15 cellular contexts compared by ENCODE assay signal in the genomic region with DNA sequence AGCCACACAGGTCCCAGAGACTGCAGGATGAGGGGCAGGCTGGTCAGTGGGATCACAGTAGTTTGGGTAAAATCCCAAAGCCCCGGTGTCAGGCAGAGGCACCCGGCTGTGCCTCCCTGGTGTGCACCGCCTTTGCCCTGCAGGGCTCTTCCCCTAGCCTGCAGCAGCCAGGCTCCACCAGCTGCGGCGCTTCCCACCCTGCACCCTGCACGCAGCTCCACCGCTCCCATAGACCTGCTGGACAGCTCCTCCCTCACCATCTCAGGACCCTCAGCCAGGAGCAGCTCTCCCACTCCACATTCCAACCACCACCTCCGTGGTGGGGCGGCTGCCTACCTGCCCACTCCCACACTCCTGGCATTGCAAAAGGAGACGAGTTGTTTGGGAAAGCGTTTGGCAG.
DNase-seq lines count a peak whose midpoint lies in the region; ATAC-seq and TF ChIP-seq lines count a peak whose summit lies in the region.
"Had no signal": no experiment of that assay in that cellular context is flagged by ENCODE, and none has a peak within 500 bp of the region (broad histone marks: within the 10 kb centered on the region; RNA-seq: fewer than 3 reads in every experiment).

No MANE protein-coding gene starts in this region.

- intact Hi-C loops in Right ventricle myocardium inferior (cut with DNase I), result no loop called here
- intact Hi-C loops in left cardiac atrium (cut with DNase I), result no loop called here
- intact Hi-C loops in upper lobe of right lung (cut with DNase I), result no loop called here
- intact Hi-C loops in Calu3 (cut with micrococcal nuclease; ENCODE audit: unreplicated experiment), result no loop called here

- H3K4me1 Mint-ChIP-seq in HFFc6 (ENCODE audit: low read depth) (no peaks in the 10 kb centered on the region), Calu3 (ENCODE audit: low read depth, unreplicated experiment) (no peaks in the 10 kb centered on the region)
- H3K4me1 Mint-ChIP-seq: activated naive CD8-positive, alpha-beta T cell treated with anti-CD3 and anti-CD28 coated beads, Interleukin-2, amount 10 ng/mL, durations not matched to agents 7 days and 5 days; T-cell had no signal

- no peak overlapping the region for H3K4me3 Mint-ChIP-seq in HFFc6
- H3K4me3 Mint-ChIP-seq in Calu3 (ENCODE audit: low read depth, unreplicated experiment), result no peak overlapping the region
- H3K4me3 Mint-ChIP-seq: activated naive CD8-positive, alpha-beta T cell treated with anti-CD3 and anti-CD28 coated beads, Interleukin-2, amount 10 ng/mL, durations not matched to agents 7 days and 5 days; naive thymus-derived CD8-positive, alpha-beta T cell; T-cell had no signal

- DNase-seq in Right ventricle myocardium inferior (ENCODE audit: missing footprints) (peak; percentile 49), left cardiac atrium (no peak), left lobe of liver (ENCODE audit: low spot score) (peak; percentile 16), upper lobe of right lung (peak; percentile 63), HFFc6 (no peak), Calu3 (no peak)
- DNase-seq: activated CD4-positive, alpha-beta T cell treated with anti-CD3 and anti-CD28 coated beads, Interleukin-2, amount 50 U/mL, for 4 hours; activated naive CD8-positive, alpha-beta T cell treated with anti-CD3 and anti-CD28 coated beads, Interleukin-2, amount 10 ng/mL, durations not matched to agents 7 days and 5 days; cortex of kidney; foreskin fibroblast; naive thymus-derived CD8-positive, alpha-beta T cell; NCI-H187 treated with DMSO at 0.1 percent for 48 hours had no signal

- peaks cover 5% of the 10 kb centered on the region for H3K4me1 ChIP-seq in upper lobe of right lung

- CTCF ChIA-PET in Calu3 (lab: Charles Lee), result no interaction called here

- peak; percentile 4; the same call in 1 of the 2 replicates for TF ChIP-seq CTCF in VCaP (conservative IDR thresholded peaks at IDR 0.05)
- TF ChIP-seq CTCF in upper lobe of right lung (IDR thresholded peaks at IDR 0.05), result no peak
- no peak for TF ChIP-seq CTCF in HFFc6 (IDR thresholded peaks at IDR 0.05)
- no peak for TF ChIP-seq CTCF in Calu3 (IDR thresholded peaks at IDR 0.05; ENCODE audit: unreplicated experiment)

- H3K36me3 Mint-ChIP-seq in HFFc6 (ENCODE audit: low read depth) (no peaks in the 10 kb centered on the region), Calu3 (ENCODE audit: insufficient read depth, unreplicated experiment) (no peaks in the 10 kb centered on the region)
- H3K36me3 Mint-ChIP-seq: activated naive CD8-positive, alpha-beta T cell treated with anti-CD3 and anti-CD28 coated beads, Interleukin-2, amount 10 ng/mL, durations not matched to agents 7 days and 5 days; T-cell had no signal

- BruUV-seq in Calu3 (replicated peaks; lab: Mats Ljungman, UMichigan), result no TSS peak

- H3K27me3 ChIP-seq in upper lobe of right lung, result peaks cover 12% of the 10 kb centered on the region

- ATAC-seq in Right ventricle myocardium inferior (no peak), left cardiac atrium (no peak), left lobe of liver (no peak), upper lobe of right lung (peak; percentile 58), GM18519 (IDR thresholded peaks at IDR 0.05; ENCODE audit: low FRiP score, unreplicated experiment) (no peak)
- ATAC-seq: naive thymus-derived CD8-positive, alpha-beta T cell; T-cell had no signal

- H3K9me3 Mint-ChIP-seq in HFFc6 (peaks cover 29% of the 10 kb centered on the region), Calu3 (ENCODE audit: low read depth, unreplicated experiment) (no peaks in the 10 kb centered on the region)
- H3K9me3 Mint-ChIP-seq: activated naive CD8-positive, alpha-beta T cell treated with anti-CD3 and anti-CD28 coated beads, Interleukin-2, amount 10 ng/mL, durations not matched to agents 7 days and 5 days; T-cell had no signal

- H3K27me3 Mint-ChIP-seq in HFFc6 (ENCODE audit: insufficient read depth), result peaks cover 9% of the 10 kb centered on the region; the same call in 1 of the 2 replicates
- H3K27me3 Mint-ChIP-seq in Calu3 (ENCODE audit: unreplicated experiment), result peaks cover 72% of the 10 kb centered on the region

- H3K27ac ChIP-seq in VCaP, result no peak overlapping the region
- H3K27ac ChIP-seq in upper lobe of right lung, result no peak overlapping the region

- no peak overlapping the region for H3K4me3 ChIP-seq in upper lobe of right lung

- no peaks in the 10 kb centered on the region for H3K9me3 ChIP-seq in upper lobe of right lung

- no peak overlapping the region for H3K27ac Mint-ChIP-seq in HFFc6
- H3K27ac Mint-ChIP-seq in Calu3 (ENCODE audit: unreplicated experiment), result no peak overlapping the region
- H3K27ac Mint-ChIP-seq: activated naive CD8-positive, alpha-beta T cell treated with anti-CD3 and anti-CD28 coated beads, Interleukin-2, amount 10 ng/mL, durations not matched to agents 7 days and 5 days; naive thymus-derived CD8-positive, alpha-beta T cell; T-cell had no signal

- H3K36me3 ChIP-seq in upper lobe of right lung, result no peaks in the 10 kb centered on the region

Comparison
In these comparisons a context has a peak if more than half of its experiments do, and no peak if none do; other contexts are left out.
1. DNase-seq: peak in Right ventricle myocardium inferior (single experiment), left lobe of liver (single experiment) and upper lobe of right lung (single experiment); none in left cardiac atrium (single experiment), HFFc6 (single experiment) and Calu3 (single experiment).